Comparison of ENCODE assay signal across 18 cellular contexts in genomic region chr4:3267576-3268394, GRCh38. TPM values are rescaled to one million over a fixed set of nuclear protein-coding genes. Genes with fewer than 3 reads are reported as not detected.
DNase-seq lines count a peak whose midpoint lies in the region; ATAC-seq lines count a peak whose summit lies in the region.
"Had no signal": no experiment of that assay in that cellular context is flagged by ENCODE, and none has a peak within 500 bp of the region (broad histone marks: within the 10 kb centered on the region; RNA-seq: fewer than 3 reads in every experiment).

No MANE protein-coding gene starts in this region.

- H3K9me3 ChIP-seq in neuronal stem cell (replicated peaks in 1 of 2; ENCODE audit: control insufficient read depth in 2 of 2, insufficient read depth in 1 of 2, low read depth in 1 of 2, low read length in 2 of 2): no peaks in the 10 kb centered on the region
- H3K9me3 ChIP-seq: MG63, mucosa of descending colon had no signal

- H2BK15ac ChIP-seq in neuronal stem cell (ENCODE audit: low read length): no peak overlapping the region

- no peak overlapping the region for H3K14ac ChIP-seq in neuronal stem cell (ENCODE audit: low read length)

- no peak overlapping the region for H4K91ac ChIP-seq in neuronal stem cell (ENCODE audit: low read depth, low read length, poor library complexity)

- H3K4me3 ChIP-seq in neuronal stem cell (ENCODE audit: low read length in 2 of 2): no peak overlapping the region
- H3K4me3 ChIP-seq: MG63, mucosa of descending colon, smooth muscle cell had no signal

- H3K4me1 ChIP-seq in neuronal stem cell (ENCODE audit: control insufficient read depth in 2 of 2, insufficient read depth in 1 of 2, low read depth in 1 of 2, low read length in 2 of 2): peaks cover 8 to 12% of the 10 kb centered on the region in 2 donors

- H2AFZ ChIP-seq in neuronal stem cell (ENCODE audit: low read length): no peak overlapping the region

- no peak overlapping the region for H2BK120ac ChIP-seq in neuronal stem cell (ENCODE audit: low read depth, low read length)

- peak overlapping the region; percentile 27 for H3K9ac ChIP-seq in neuronal stem cell (ENCODE audit: low read depth, low read length, poor library complexity)

- no peak overlapping the region for H3K4ac ChIP-seq in neuronal stem cell (ENCODE audit: low read length)

- WGBS in neuronal stem cell (ENCODE audit: extremely low coverage in 2 of 2, insufficient read length in 2 of 2, insufficient replicate concordance in 1 of 2), 2 donors: no CpG with 5 or more reads among the region's 18 CpGs

- no peak overlapping the region for H2BK5ac ChIP-seq in neuronal stem cell (ENCODE audit: low read length)

- no peaks in the 10 kb centered on the region for H3K36me3 ChIP-seq in neuronal stem cell (replicated peaks in 1 of 2; ENCODE audit: control insufficient read depth in 2 of 2, insufficient read depth in 2 of 2, low read length in 2 of 2)
- H3K36me3 ChIP-seq: MG63 had no signal

- H3K27ac ChIP-seq in neuronal stem cell (replicated peaks; ENCODE audit: low read length): no peak overlapping the region

- no peak overlapping the region for H3K23ac ChIP-seq in neuronal stem cell (ENCODE audit: low read depth, low read length, poor library complexity)

- peaks cover 0 to 3% (median 0%) of the 10 kb centered on the region in 3 experiments for H3K27me3 ChIP-seq in neuronal stem cell (ENCODE audit: control insufficient read depth in 3 of 3, insufficient read depth in 3 of 3, low read depth in 1 of 3, low read length in 3 of 3)
- H3K27me3 ChIP-seq: MG63 had no signal

- DNase-seq in ELF-1 (ENCODE audit: low read depth, low spot score): peak; percentile 67
- DNase-seq in HuH-7.5 (ENCODE audit: low spot score): peak; percentile 11
- DNase-seq in ecto neural progenitor cell (ENCODE audit: low spot score): peak; percentile 55
- no peak for DNase-seq in neuronal stem cell (ENCODE audit: low spot score)
- DNase-seq in NCI-H345 (lab: John Stamatoyannopoulos, UW): no peak
- no peak for DNase-seq in NCI-H1092 (lab: John Stamatoyannopoulos, UW)
- DNase-seq in medulla oblongata (ENCODE audit: extremely low spot score): no peak
- DNase-seq: activated CD4-positive, alpha-beta T cell treated with anti-CD3 and anti-CD28 coated beads for 1 hour; CD4-positive, alpha-beta memory T cell; DMS79; HFFc6; left ventricle myocardium superior; MG63; mucosa of descending colon; NCI-H187 treated with DMSO at 0.1 percent for 48 hours; stimulated activated CD4-positive, alpha-beta T cell treated with anti-CD3 and anti-CD28 coated beads, Interleukin-2, amount 100 ng/mL, for 48 hours had no signal

- H3K4me2 ChIP-seq in neuronal stem cell (ENCODE audit: insufficient read depth, low read length, poor library complexity, severe bottlenecking): no peak overlapping the region
- H3K4me2 ChIP-seq: smooth muscle cell had no signal

- no peak overlapping the region for H4K8ac ChIP-seq in neuronal stem cell (ENCODE audit: low read depth, low read length)

- H2AK5ac ChIP-seq in neuronal stem cell (ENCODE audit: low read depth, low read length): no peak overlapping the region

- H3K18ac ChIP-seq in neuronal stem cell (ENCODE audit: low read length): peak overlapping the region; percentile 29

- no peaks in the 10 kb centered on the region for H3K79me1 ChIP-seq in neuronal stem cell (ENCODE audit: low read depth, low read length)

- no peak for ATAC-seq in GM19023 (IDR thresholded peaks at IDR 0.05; ENCODE audit: unreplicated experiment)
- ATAC-seq: mucosa of descending colon had no signal

- H2BK12ac ChIP-seq in neuronal stem cell (ENCODE audit: low read length): no peak overlapping the region

RNA-seq across cellular contexts. Expression of gene MSANTD1, which starts 18.8 kb away (rescaled TPM):
- polyA plus RNA-seq in neuronal stem cell (2013, experiment 1 of 2): 0.13 TPM
- polyA plus RNA-seq in neuronal stem cell (2013, experiment 2 of 2): 0.12 TPM

RNA-seq across cellular contexts. Expression of gene RGS12, which starts 25.0 kb away (rescaled TPM):
- 26.5 TPM for polyA plus RNA-seq in neuronal stem cell (2013, experiment 1 of 2)
- 27.6 TPM for polyA plus RNA-seq in neuronal stem cell (2013, experiment 2 of 2)

Comparison
In these comparisons a context has a peak if more than half of its experiments do, and no peak if none do; other contexts are left out.
1. DNase-seq: peak in ELF-1 (single experiment), HuH-7.5 (single experiment) and ecto neural progenitor cell (single experiment); none in neuronal stem cell (single experiment), NCI-H345 (single experiment), NCI-H1092 (single experiment) and medulla oblongata (single experiment).